Comparison of ENCODE assay signal across 8 cellular contexts in the genomic region with DNA sequence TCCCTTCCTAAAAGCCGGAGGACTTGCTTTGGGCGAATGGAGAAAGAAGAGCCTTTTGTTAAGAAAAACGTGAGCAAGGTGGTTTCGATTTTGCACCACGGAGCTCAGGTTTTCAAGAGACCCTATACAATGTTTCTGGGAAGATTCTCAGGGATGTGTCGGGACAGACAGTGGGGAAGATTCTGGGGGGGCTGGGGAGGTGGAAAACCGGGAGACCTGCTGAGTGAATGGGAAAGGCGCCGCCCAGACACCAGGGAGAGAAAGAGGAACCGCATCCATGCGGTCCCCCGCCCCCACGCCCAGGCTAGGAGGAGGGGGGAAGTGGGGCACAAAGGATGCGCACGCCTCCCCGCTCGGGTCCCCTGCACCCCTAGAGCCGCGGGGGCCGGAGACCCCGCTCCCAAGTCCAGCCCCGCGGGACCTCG. TPM values are rescaled to one million over a fixed set of nuclear protein-coding genes. Genes with fewer than 3 reads are reported as not detected.
DNase-seq lines count a peak whose midpoint lies in the region; ATAC-seq and TF ChIP-seq lines count a peak whose summit lies in the region.

No MANE protein-coding gene starts in this region.

- no peak for TF ChIP-seq CTCF in CD8-positive, alpha-beta T cell (IDR thresholded peaks at IDR 0.05)

- peaks cover 22% of the 10 kb centered on the region for H3K36me3 Mint-ChIP-seq in CD8-positive, alpha-beta T cell

- H3K4me3 Mint-ChIP-seq in CD8-positive, alpha-beta T cell, result peak overlapping the region; percentile 96

- H3K27me3 ChIP-seq in CD8-positive, alpha-beta T cell (ENCODE audit: insufficient read depth, low read length), result no peaks in the 10 kb centered on the region

- peak overlapping the region; percentile 94 for H3K4me3 ChIP-seq in CD8-positive, alpha-beta T cell (ENCODE audit: low read depth, low read length)
- H3K4me3 ChIP-seq in skeletal muscle cell (ENCODE audit: low read depth, low read length), result peak overlapping the region; percentile 93

- intact Hi-C loops in CD8-positive, alpha-beta T cell (cut with DNase I, micrococcal nuclease), result loop anchor here (2.0 to 5.0 kb wide), 3 partner anchors 35 to 309 kb away; a partner anchor contains a TSS

- peak overlapping the region; percentile 94 for H3K27ac Mint-ChIP-seq in CD8-positive, alpha-beta T cell

- no peaks in the 10 kb centered on the region for H3K9me3 Mint-ChIP-seq in CD8-positive, alpha-beta T cell

- H3K27me3 Mint-ChIP-seq in CD8-positive, alpha-beta T cell (ENCODE audit: low read depth), result no peaks in the 10 kb centered on the region

- peaks cover 28% of the 10 kb centered on the region for H3K4me1 ChIP-seq in CD8-positive, alpha-beta T cell (ENCODE audit: insufficient read depth, low read length)

- POLR2A ChIA-PET in CD8-positive, alpha-beta T cell (lab: Charles Lee), result interaction anchor here (1.0 to 2.1 kb wide), 9 partner anchors 31 to 55 kb away, joined by 3 to 24 read pairs (median 5); no protein-coding TSS in a partner anchor

- H3K27ac ChIP-seq in CD8-positive, alpha-beta T cell (ENCODE audit: low read depth, low read length), result peak overlapping the region; percentile 96
- peak overlapping the region; percentile 100 for H3K27ac ChIP-seq in angular gyrus (ENCODE audit: low read depth, low read length)

- peak; percentile 6 for ATAC-seq in CD8-positive, alpha-beta T cell
- ATAC-seq in GM19455 (IDR thresholded peaks at IDR 0.05; ENCODE audit: unreplicated experiment), result peak; percentile 28

- peaks cover 3% of the 10 kb centered on the region for H3K36me3 ChIP-seq in CD8-positive, alpha-beta T cell (ENCODE audit: insufficient read depth, low read length)

- H3K4me1 Mint-ChIP-seq in CD8-positive, alpha-beta T cell (ENCODE audit: low read depth), result peaks cover 37% of the 10 kb centered on the region

- CTCF ChIA-PET in CD8-positive, alpha-beta T cell (lab: Charles Lee), result interaction anchor here (0.6 to 3.3 kb wide), 4 partner anchors 9 to 40 kb away, joined by 3 to 19 read pairs (median 4); no protein-coding TSS in a partner anchor

- no peaks in the 10 kb centered on the region for H3K9me3 ChIP-seq in CD8-positive, alpha-beta T cell (ENCODE audit: low read length)

- peak; percentile 7 to 64 (median 36) for DNase-seq in CD8-positive, alpha-beta T cell
- DNase-seq in HK-2 (ENCODE audit: unreplicated experiment), result peak; percentile 45
- DNase-seq in SKM-1 (lab: John Stamatoyannopoulos, UW; ENCODE audit: unreplicated experiment), result peak; percentile 51
- peak; percentile 44 to 65 for DNase-seq in hippocampal formation (lab: John Stamatoyannopoulos, UW)
- DNase-seq in skeletal muscle cell (ENCODE audit: low read depth), result no peak
- no peak for DNase-seq in kidney glomerular epithelial cell (lab: John Stamatoyannopoulos, UW)

RNA-seq across cellular contexts. Expression of a gene that starts 0.7 kb away (rescaled TPM):
- total RNA-seq in CD8-positive, alpha-beta T cell, result 10 to 100 TPM; 17.7 to 19.3 TPM

RNA-seq across cellular contexts. Expression of a gene that starts 51.4 kb away (rescaled TPM):
- total RNA-seq in CD8-positive, alpha-beta T cell, result not detected

RNA-seq across cellular contexts. Expression of a gene that starts 55.6 kb away (rescaled TPM):
- total RNA-seq in CD8-positive, alpha-beta T cell, result 10 to 100 TPM; 26.1 to 33.2 TPM

Comparison
In these comparisons a context has a peak if more than half of its experiments do, and no peak if none do; other contexts are left out.
1. DNase-seq: peak in CD8-positive, alpha-beta T cell (7 of 7), HK-2 (single experiment), SKM-1 (single experiment) and hippocampal formation (2 of 2); none in skeletal muscle cell (single experiment) and kidney glomerular epithelial cell (single experiment).